Comparison of ENCODE assay signal across 18 cellular contexts in the genomic region with DNA sequence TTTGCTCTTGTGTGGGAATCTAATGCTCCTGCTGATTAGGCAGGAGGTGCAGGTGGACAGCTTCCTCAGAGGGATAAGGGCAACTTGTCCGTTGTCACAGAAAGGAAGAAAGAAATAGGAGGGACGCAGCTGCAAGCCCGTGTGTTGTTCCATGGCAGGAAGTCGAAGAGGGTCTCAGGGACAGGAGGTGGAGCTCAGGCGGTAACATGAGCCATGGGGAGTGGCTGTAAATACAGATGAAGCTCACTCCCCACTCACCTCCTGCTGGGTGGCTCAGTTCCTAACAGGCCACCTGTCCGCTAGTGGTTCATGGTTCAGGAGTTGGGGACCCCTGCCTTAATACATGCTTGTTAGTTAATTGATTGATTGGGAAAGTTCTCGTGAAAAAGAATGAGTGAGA.
DNase-seq lines count a peak whose midpoint lies in the region; ATAC-seq lines count a peak whose summit lies in the region.
"Had no signal": no experiment of that assay in that cellular context is flagged by ENCODE, and none has a peak within 500 bp of the region (broad histone marks: within the 10 kb centered on the region; RNA-seq: fewer than 3 reads in every experiment).

No MANE protein-coding gene starts in this region.

- H3K27ac ChIP-seq in trophoblast cell (ENCODE audit: low read depth, low read length), result no peak overlapping the region
- H3K27ac ChIP-seq: colonic mucosa, KMS-11 had no signal

- H3K4me3 Mint-ChIP-seq in activated naive CD4-positive, alpha-beta T cell treated with anti-CD3 and anti-CD28 coated beads, Interleukin-2, amount 50 U/mL, for 24 hours, result no peak overlapping the region
- H3K4me3 Mint-ChIP-seq in activated naive CD8-positive, alpha-beta T cell treated with anti-CD3 and anti-CD28 coated beads for 36 hours, result peak overlapping the region; percentile 40

- H3K9me3 Mint-ChIP-seq in activated naive CD4-positive, alpha-beta T cell treated with anti-CD3 and anti-CD28 coated beads, Interleukin-2, amount 50 U/mL, for 24 hours, result peaks cover 6% of the 10 kb centered on the region
- H3K9me3 Mint-ChIP-seq in activated naive CD8-positive, alpha-beta T cell treated with anti-CD3 and anti-CD28 coated beads for 36 hours, result peaks cover 30% of the 10 kb centered on the region

- no peak overlapping the region for H4K8ac ChIP-seq in trophoblast cell (ENCODE audit: low read depth, low read length)

- H4K91ac ChIP-seq in trophoblast cell (ENCODE audit: low read depth, low read length), result no peak overlapping the region

- peak overlapping the region; percentile 63 for H3K27ac Mint-ChIP-seq in activated naive CD4-positive, alpha-beta T cell treated with anti-CD3 and anti-CD28 coated beads, Interleukin-2, amount 50 U/mL, for 24 hours
- peak overlapping the region; percentile 52 for H3K27ac Mint-ChIP-seq in activated naive CD8-positive, alpha-beta T cell treated with anti-CD3 and anti-CD28 coated beads for 36 hours

- no peak overlapping the region for H3K18ac ChIP-seq in trophoblast cell (ENCODE audit: low read length)

- H2AFZ ChIP-seq in trophoblast cell (ENCODE audit: insufficient read depth, low read length, poor library complexity), result no peak overlapping the region

- WGBS in trophoblast cell (ENCODE audit: extremely low coverage, insufficient coverage, insufficient read length), result no CpG with 5 or more reads among the region's 7 CpGs

- H2BK12ac ChIP-seq in trophoblast cell (ENCODE audit: low read length), result no peak overlapping the region

- DNase-seq in activated naive CD4-positive, alpha-beta T cell treated with Interleukin-2 at 50 U/mL for 16 hours, result no peak
- no peak for DNase-seq in activated naive CD8-positive, alpha-beta T cell treated with anti-CD3 and anti-CD28 coated beads for 36 hours
- DNase-seq in trophoblast cell (no peak), HT-29 (ENCODE audit: low spot score) (no peak), OCI-M1 (lab: John Stamatoyannopoulos, UW) (no peak)
- DNase-seq in activated effector memory CD4-positive, alpha-beta T cell treated with anti-CD3 and anti-CD28 coated beads, Interleukin-2, amount 50 U/mL, for 16 hours, result no peak
- DNase-seq: activated CD4-positive, CD25-positive, alpha-beta regulatory T cell; activated T-cell treated with anti-CD3 and anti-CD28 coated beads for 4 hours; aorta; colonic mucosa; DMS79; NCI-H1694 treated with DMSO at 0.1 percent for 48 hours; stimulated activated CD4-positive, alpha-beta T cell treated with anti-CD3 and anti-CD28 coated beads, Interleukin-4, amount 100 ng/mL, for 4 hours; SW 1271 had no signal

- peaks cover 47% of the 10 kb centered on the region for H3K4me1 Mint-ChIP-seq in activated naive CD4-positive, alpha-beta T cell treated with anti-CD3 and anti-CD28 coated beads, Interleukin-2, amount 50 U/mL, for 24 hours
- peaks cover 28% of the 10 kb centered on the region for H3K4me1 Mint-ChIP-seq in activated naive CD8-positive, alpha-beta T cell treated with anti-CD3 and anti-CD28 coated beads for 36 hours

- H3K27me3 ChIP-seq in trophoblast cell (ENCODE audit: insufficient read depth, low read length), result no peaks in the 10 kb centered on the region
- H3K27me3 ChIP-seq: colonic mucosa had no signal

- H3K9ac ChIP-seq in trophoblast cell (ENCODE audit: low read length), result no peak overlapping the region
- H3K9ac ChIP-seq: KMS-11 had no signal

- no peaks in the 10 kb centered on the region for H3K79me2 ChIP-seq in trophoblast cell (ENCODE audit: control insufficient read depth, insufficient read depth, low read length, poor library complexity)

- H3K36me3 Mint-ChIP-seq in activated naive CD4-positive, alpha-beta T cell treated with anti-CD3 and anti-CD28 coated beads, Interleukin-2, amount 50 U/mL, for 24 hours, result peaks cover 3% of the 10 kb centered on the region
- peaks cover 22% of the 10 kb centered on the region for H3K36me3 Mint-ChIP-seq in activated naive CD8-positive, alpha-beta T cell treated with anti-CD3 and anti-CD28 coated beads for 36 hours

- H3K14ac ChIP-seq in trophoblast cell (ENCODE audit: low read length), result no peak overlapping the region

- no peaks in the 10 kb centered on the region for H3K27me3 Mint-ChIP-seq in activated naive CD4-positive, alpha-beta T cell treated with anti-CD3 and anti-CD28 coated beads, Interleukin-2, amount 50 U/mL, for 24 hours
- H3K27me3 Mint-ChIP-seq in activated naive CD8-positive, alpha-beta T cell treated with anti-CD3 and anti-CD28 coated beads for 36 hours, result no peaks in the 10 kb centered on the region

- H3K4me2 ChIP-seq in trophoblast cell (ENCODE audit: low read length), result no peak overlapping the region
- H3K4me2 ChIP-seq: KMS-11 had no signal

- H3K23ac ChIP-seq in trophoblast cell (ENCODE audit: low read length), result no peak overlapping the region

- no peak overlapping the region for H2BK5ac ChIP-seq in trophoblast cell (ENCODE audit: low read depth, low read length, poor library complexity)

- peaks cover 5% of the 10 kb centered on the region for H3K9me3 ChIP-seq in trophoblast cell (ENCODE audit: insufficient read depth, low read depth, low read length)
- H3K9me3 ChIP-seq: colonic mucosa had no signal

- H4K12ac ChIP-seq in trophoblast cell (ENCODE audit: low read depth, low read length), result peak overlapping the region; percentile 26

- no peaks in the 10 kb centered on the region for H3K36me3 ChIP-seq in trophoblast cell (ENCODE audit: control insufficient read depth in 1 of 2, insufficient read depth in 2 of 2, low read length in 2 of 2)
- H3K36me3 ChIP-seq: colonic mucosa had no signal

- no peaks in the 10 kb centered on the region for H3K79me1 ChIP-seq in trophoblast cell (ENCODE audit: low read length)

- H3K4ac ChIP-seq in trophoblast cell (ENCODE audit: low read depth, low read length), result no peak overlapping the region

- H3K4me1 ChIP-seq in trophoblast cell (ENCODE audit: control insufficient read depth in 1 of 2, insufficient read depth in 2 of 2, low read length in 2 of 2), result no peaks in the 10 kb centered on the region
- H3K4me1 ChIP-seq: colonic mucosa had no signal

- no peak overlapping the region for H2BK120ac ChIP-seq in trophoblast cell (ENCODE audit: insufficient read depth, low read length, poor library complexity)

- peak overlapping the region; percentile 16 for H3K4me3 ChIP-seq in trophoblast cell (ENCODE audit: low read depth, low read length)
- H3K4me3 ChIP-seq: colonic mucosa had no signal

- no peak overlapping the region for H2AK5ac ChIP-seq in trophoblast cell (ENCODE audit: low read length)

- peak; percentile 51 for ATAC-seq in HG03354 (IDR thresholded peaks at IDR 0.05; ENCODE audit: poor library complexity, severe bottlenecking, unreplicated experiment)
- ATAC-seq: Panc1 had no signal
